In genomic region chr11:64123679-64124078, GRCh38 we compare ENCODE assay signal across 13 cellular contexts. TPM values are rescaled to one million over a fixed set of nuclear protein-coding genes. Genes with fewer than 3 reads are reported as not detected.
DNase-seq lines count a peak whose midpoint lies in the region; ATAC-seq and TF ChIP-seq lines count a peak whose summit lies in the region.
"Had no signal": no experiment of that assay in that cellular context is flagged by ENCODE, and none has a peak within 500 bp of the region (broad histone marks: within the 10 kb centered on the region; RNA-seq: fewer than 3 reads in every experiment).

No MANE protein-coding gene starts in this region.

- H4K20me1 ChIP-seq in IMR-90 (ENCODE audit: insufficient read depth, low read length) = no peaks in the 10 kb centered on the region

- no peaks in the 10 kb centered on the region for H3K36me3 Mint-ChIP-seq in WTC11
- H3K36me3 Mint-ChIP-seq in HFFc6 (ENCODE audit: low read depth) = no peaks in the 10 kb centered on the region
- H3K36me3 Mint-ChIP-seq: CD14-positive monocyte; CD4-positive, alpha-beta memory T cell had no signal

- H3K4me2 ChIP-seq in IMR-90 (ENCODE audit: low read depth, low read length) = no peak overlapping the region
- no peak overlapping the region for H3K4me2 ChIP-seq in mesendoderm (ENCODE audit: low read length)
- H3K4me2 ChIP-seq: GM23338 had no signal

- no TSS peak for BruUV-seq in IMR-90 (replicated peaks; lab: Mats Ljungman, UMichigan)

- H3K18ac ChIP-seq in IMR-90 (ENCODE audit: low read depth, low read length) = no peak overlapping the region
- no peak overlapping the region for H3K18ac ChIP-seq in mesendoderm (ENCODE audit: low read length)

- H3K4me3 Mint-ChIP-seq in WTC11 (no peak overlapping the region), HFFc6 (no peak overlapping the region)
- H3K4me3 Mint-ChIP-seq: CD14-positive monocyte; CD4-positive, alpha-beta memory T cell; GM23338 had no signal

- in situ Hi-C loops in IMR-90 (cut with MboI; ENCODE audit: low sequenced_read_pairs) = no loop called here

- H3K9me3 ChIP-seq in IMR-90 (ENCODE audit: control insufficient read depth, insufficient read depth, low read length) = no peaks in the 10 kb centered on the region

- H2BK20ac ChIP-seq in IMR-90 (ENCODE audit: low read depth, low read length) = peak overlapping the region; percentile 68; the same call in 1 of the 2 replicates

- intact Hi-C loops in IMR-90 (cut with micrococcal nuclease) = no loop called here
- intact Hi-C loops in Right ventricle myocardium inferior (cut with DNase I) = loop anchor here (5.0 kb wide), 1 partner anchor 46 kb away; no protein-coding TSS in a partner anchor

- H3K4me3 ChIP-seq in IMR-90 (ENCODE audit: insufficient read depth, low read depth, low read length) (no peak overlapping the region), mesendoderm (ENCODE audit: low read length) (no peak overlapping the region)
- H3K4me3 ChIP-seq: GM23338 had no signal

- H3K27ac Mint-ChIP-seq in WTC11 (no peak overlapping the region), HFFc6 (no peak overlapping the region)
- H3K27ac Mint-ChIP-seq: CD4-positive, alpha-beta memory T cell; GM23338 had no signal

- H3K4ac ChIP-seq in IMR-90 (ENCODE audit: low read depth, low read length) (peak overlapping the region; percentile 98), mesendoderm (ENCODE audit: low read depth, low read length) (no peak overlapping the region)

- H3K4me1 ChIP-seq in IMR-90 (ENCODE audit: control insufficient read depth, insufficient read depth, low read length) (peaks cover 21% of the 10 kb centered on the region), mesendoderm (ENCODE audit: control insufficient read depth, low read depth, low read length) (peaks cover 2% of the 10 kb centered on the region)

- H4K8ac ChIP-seq in IMR-90 (ENCODE audit: low read depth in 2 of 2, low read length in 2 of 2) = peak overlapping the region in 1 of 2 experiments; percentile 23; a peak in 1 of 4 replicates
- H4K8ac ChIP-seq in mesendoderm (ENCODE audit: low read depth, low read length) = no peak overlapping the region

- H2BK15ac ChIP-seq in IMR-90 (ENCODE audit: low read depth, low read length) = peak overlapping the region; percentile 35; the same call in 1 of the 3 replicates
- no peak overlapping the region for H2BK15ac ChIP-seq in mesendoderm (replicated peaks; ENCODE audit: low read depth)

- TF ChIP-seq RAD21 in IMR-90 (IDR thresholded peaks at IDR 0.05; ENCODE audit: low read length) = no peak

- no peak overlapping the region for H2AFZ ChIP-seq in IMR-90 (replicated peaks; ENCODE audit: low read length, poor library complexity)
- H2AFZ ChIP-seq: GM23338 had no signal

- no peaks in the 10 kb centered on the region for H3K79me2 ChIP-seq in mesendoderm (ENCODE audit: control insufficient read depth, insufficient read depth, low read length)

- peak overlapping the region; percentile 7; the same call in 1 of the 2 replicates for H3K14ac ChIP-seq in IMR-90 (replicated peaks; ENCODE audit: low read depth, low read length)

- peak overlapping the region; percentile 79; the same call in 1 of the 2 replicates for H2AK5ac ChIP-seq in IMR-90 (ENCODE audit: low read depth, low read length)
- no peak overlapping the region for H2AK5ac ChIP-seq in mesendoderm (ENCODE audit: low read length)

- DNase-seq in IMR-90 = no peak
- no peak for DNase-seq in WTC11 (ENCODE audit: low spot score)
- DNase-seq in left lobe of liver (ENCODE audit: low spot score) = no peak
- no peak for DNase-seq in mesendoderm
- DNase-seq in HFFc6 = no peak
- DNase-seq in Right ventricle myocardium inferior (ENCODE audit: missing footprints) = no peak
- DNase-seq: AML-193; CD4-positive, alpha-beta memory T cell; GDM1; H7 had no signal

- H2AK9ac ChIP-seq in IMR-90 (replicated peaks; ENCODE audit: low read depth, low read length, poor library complexity) = no peak overlapping the region

- H3K27ac ChIP-seq in IMR-90 (ENCODE audit: insufficient read depth, low read length) = no peak overlapping the region
- H3K27ac ChIP-seq in mesendoderm (ENCODE audit: low read depth, low read length) = no peak overlapping the region

- no peaks in the 10 kb centered on the region for H3K9me3 Mint-ChIP-seq in WTC11
- H3K9me3 Mint-ChIP-seq in HFFc6 = no peaks in the 10 kb centered on the region
- H3K9me3 Mint-ChIP-seq: CD4-positive, alpha-beta memory T cell; GM23338 had no signal

- peak overlapping the region; percentile 99 for H4K91ac ChIP-seq in IMR-90 (ENCODE audit: insufficient read depth, low read depth, low read length)

- H3K79me1 ChIP-seq in IMR-90 (ENCODE audit: low read depth in 1 of 2, low read length in 2 of 2) = peaks cover 0 to 22% of the 10 kb centered on the region in 2 experiments; a peak in 2 of 4 replicates
- no peaks in the 10 kb centered on the region for H3K79me1 ChIP-seq in mesendoderm (ENCODE audit: low read length)

- no peak overlapping the region for H3K9ac ChIP-seq in IMR-90 (ENCODE audit: low read depth, low read length)
- no peak overlapping the region for H3K9ac ChIP-seq in mesendoderm (ENCODE audit: low read length)

- CTCF ChIA-PET in IMR-90 (lab: Yijun Ruan, JAX) = no interaction called here
- CTCF ChIA-PET in WTC11 (lab: Charles Lee) = interaction anchor here (1.0 to 1.4 kb wide), 2 partner anchors 35 to 83 kb away, joined by 3 read pairs; no protein-coding TSS in a partner anchor

- dilution Hi-C loops in IMR-90 (cut with HindIII; ENCODE audit: low sequenced_read_pairs, unreplicated experiment) = no loop called here

- H2BK5ac ChIP-seq in IMR-90 (ENCODE audit: low read depth, low read length, poor library complexity, severe bottlenecking) (no peak overlapping the region), mesendoderm (ENCODE audit: low read length) (no peak overlapping the region)

- POLR2A ChIA-PET in IMR-90 (lab: Charles Lee; ENCODE audit: unreplicated experiment) (no interaction called here), WTC11 (lab: Charles Lee) (no interaction called here)

- H3K56ac ChIP-seq in IMR-90 (ENCODE audit: extremely low read depth, insufficient read depth, low read length) (no peak overlapping the region), mesendoderm (ENCODE audit: low read length) (no peak overlapping the region)

- H4K5ac ChIP-seq in IMR-90 (ENCODE audit: low read depth, low read length) (no peak overlapping the region), mesendoderm (ENCODE audit: low read length) (no peak overlapping the region)

- H3K4me1 Mint-ChIP-seq in WTC11 (peaks cover 59% of the 10 kb centered on the region), HFFc6 (ENCODE audit: low read depth) (peaks cover 32% of the 10 kb centered on the region)
- H3K4me1 Mint-ChIP-seq: CD4-positive, alpha-beta memory T cell had no signal

- H3K9me1 ChIP-seq in IMR-90 (ENCODE audit: insufficient read depth, low read length) = peaks cover 13% of the 10 kb centered on the region

- ATAC-seq in IMR-90 (ENCODE audit: low read depth) (no peak), WTC11 (no peak), left lobe of liver (peak; percentile 12), SK-N-SH treated with all-trans-retinoic acid at 6 μM for 48 hours (no peak), Right ventricle myocardium inferior (no peak)

- H3K23ac ChIP-seq in IMR-90 (ENCODE audit: low read depth, low read length) (no peak overlapping the region; the same call in 1 of the 2 replicates), mesendoderm (ENCODE audit: low read length) (no peak overlapping the region)

- TF ChIP-seq CTCF in IMR-90 (conservative IDR thresholded peaks at IDR 0.05; ENCODE audit: low read depth, low read length) (no peak), WTC11 (IDR thresholded peaks at IDR 0.05) (no peak), HFFc6 (IDR thresholded peaks at IDR 0.05) (no peak)

- no peaks in the 10 kb centered on the region for H3K36me3 ChIP-seq in IMR-90 (ENCODE audit: control insufficient read depth, insufficient read depth, low read length)
- no peaks in the 10 kb centered on the region for H3K36me3 ChIP-seq in mesendoderm (ENCODE audit: control insufficient read depth, insufficient read depth, low read length)

- H3K27me3 ChIP-seq in IMR-90 (ENCODE audit: control insufficient read depth, insufficient read depth, low read length) (no peaks in the 10 kb centered on the region), mesendoderm (ENCODE audit: insufficient read depth, low read length, poor library complexity) (no peaks in the 10 kb centered on the region)

- 83% methylated on average over 2 of the region's 3 CpGs; no CpG with 5 or more reads in 1 of the 2 experiments for WGBS in IMR-90 (ENCODE audit: extremely low coverage in 2 of 2, insufficient read length in 1 of 2), 2 experiments
- no CpG with 5 or more reads among the region's 3 CpGs for WGBS in mesendoderm (ENCODE audit: extremely low coverage, insufficient coverage, low lambda C conversion rate)

- H2BK120ac ChIP-seq in IMR-90 (ENCODE audit: low read depth, low read length) (peak overlapping the region; percentile 99), mesendoderm (ENCODE audit: low read depth, low read length) (no peak overlapping the region)

- H3K27me3 Mint-ChIP-seq in WTC11 (ENCODE audit: low read depth) = peaks cover 38% of the 10 kb centered on the region
- H3K27me3 Mint-ChIP-seq in HFFc6 (ENCODE audit: insufficient read depth) = peaks cover 12% of the 10 kb centered on the region; the same call in 1 of the 2 replicates
- H3K27me3 Mint-ChIP-seq: CD4-positive, alpha-beta memory T cell had no signal

- no peak for TF ChIP-seq POLR2A in IMR-90 (IDR thresholded peaks at IDR 0.05; ENCODE audit: low read depth, low read length)

TF ChIP-seq in IMR-90, 13 proteins besides CTCF, POLR2A, EP300 and RAD21:
- TF ChIP-seq MAZ (IDR thresholded peaks at IDR 0.05; ENCODE audit: borderline replicate concordance, low read depth, low read length) = no peak

TF ChIP-seq in WTC11, 78 proteins besides CTCF, POLR2A, EP300 and RAD21:
- TF ChIP-seq ZNF317 (CRISPR knock-in tag; IDR thresholded peaks at IDR 0.05; ENCODE audit: borderline replicate concordance, low read depth) = no peak
- TF ChIP-seq GTF2I (CRISPR knock-in tag; conservative IDR thresholded peaks at IDR 0.05) = peak; percentile 52; the same call in 1 of the 2 replicates

TF ChIP-seq in SK-N-SH treated with all-trans-retinoic acid at 6 μM for 48 hours, 23 proteins besides CTCF, POLR2A, EP300 and RAD21 (continues in another document):
- TF ChIP-seq ZNF565 (CRISPR knock-in tag; conservative IDR thresholded peaks at IDR 0.05; ENCODE audit: low read depth) (no peak), OSR1 (CRISPR knock-in tag; IDR thresholded peaks at IDR 0.05) (no peak), ZFP3 (CRISPR knock-in tag; IDR thresholded peaks at IDR 0.05) (no peak), TCF4 (CRISPR knock-in tag; IDR thresholded peaks at IDR 0.05; ENCODE audit: borderline replicate concordance) (no peak)

RNA-seq across cellular contexts. Expression of gene MACROD1, which starts 42.2 kb away (rescaled TPM):
- 2.5 and 4.2 TPM in 2 replicates for total RNA-seq in IMR-90 (2012; rRNA removed)
- 9.3 and 10.9 TPM in 2 replicates for polyA plus RNA-seq in IMR-90 (2012; rRNA removed)
- 8.0 and 18.4 TPM in 2 replicates for polyA plus RNA-seq in IMR-90 (2012; cell fraction: cytosol; rRNA removed)
- polyA plus RNA-seq in IMR-90 (2012; cell fraction: nucleus; rRNA removed; ENCODE audit: low replicate concordance) = 21.0 and 35.8 TPM in 2 replicates
- 36.9 to 54.4 TPM (median 52.9 TPM) in 3 replicates for total RNA-seq in WTC11 (2021)
- total RNA-seq in left lobe of liver = 35.2 TPM
- 4.5 TPM for polyA plus RNA-seq in mesendoderm (2013, experiment 1 of 2)
- 4.2 TPM for polyA plus RNA-seq in mesendoderm (2013, experiment 2 of 2)
- total RNA-seq in HFFc6 (2021; fragmentation: NEBNext Ultra II Directional; extraction: Animal tissue kit (Norgen Biotek cat#: 25700)) = 10 to 100 TPM; 11.8 to 17.0 (median 13.1) TPM
- 119 TPM for total RNA-seq in Right ventricle myocardium inferior
